ENCODE assay signal across 12 cellular contexts in genomic region chr1:161089251-161089924, GRCh38. TPM values are rescaled to one million over a fixed set of nuclear protein-coding genes. Genes with fewer than 3 reads are reported as not detected.
DNase-seq lines count a peak whose midpoint lies in the region; ATAC-seq and TF ChIP-seq lines count a peak whose summit lies in the region.
"Had no signal": no experiment of that assay in that cellular context is flagged by ENCODE, and none has a peak within 500 bp of the region (broad histone marks: within the 10 kb centered on the region; RNA-seq: fewer than 3 reads in every experiment).

TSS of gene NECTIN4 (minus strand) at chr1:161089558. CDS start at chr1:161089296, 262 bp downstream.

- H3K9me2 ChIP-seq in PC-3 (replicated peaks; ENCODE audit: low read length), result no peaks in the 10 kb centered on the region

- CTCF ChIA-PET in PC-3 (lab: Charles Lee), result no interaction called here

- H3K9me3 ChIP-seq in PC-3 (ENCODE audit: low read length), result no peaks in the 10 kb centered on the region
- H3K9me3 ChIP-seq in prostate gland, result no peaks in the 10 kb centered on the region
- H3K9me3 ChIP-seq: thoracic aorta had no signal

- peak; percentile 39 for ATAC-seq in PC-3
- no peak for ATAC-seq in GM19324 (IDR thresholded peaks at IDR 0.05; ENCODE audit: low FRiP score, unreplicated experiment)
- ATAC-seq: left lobe of liver had no signal

- no peaks in the 10 kb centered on the region for H3F3A ChIP-seq in PC-3 (ENCODE audit: low read length, unreplicated experiment)

- BruUV-seq in PC-3 (replicated peaks; lab: Mats Ljungman, UMichigan), result TSS peak; percentile 44

- TF ChIP-seq CTCF in PC-3 (conservative IDR thresholded peaks at IDR 0.05; ENCODE audit: low read depth, low read length), result no peak
- no peak for TF ChIP-seq CTCF in prostate gland (IDR thresholded peaks at IDR 0.05)

- peak within 1 kb of the TSS; percentile 68 for H3K9ac ChIP-seq in PC-3 (ENCODE audit: low read length)

- H3K4me1 ChIP-seq in PC-3 (ENCODE audit: insufficient read depth, low read length) (peaks cover 75% of the 10 kb centered on the region), prostate gland (replicated peaks) (no peaks in the 10 kb centered on the region)

- peak within 1 kb of the TSS; percentile 83 for H3K4me2 ChIP-seq in PC-3 (ENCODE audit: low read length)

- H3K4me3 ChIP-seq in PC-3 (ENCODE audit: low read length), result peak within 1 kb of the TSS; percentile 58
- peak within 1 kb of the TSS; percentile 29 to 38 for H3K4me3 ChIP-seq in prostate gland
- H3K4me3 ChIP-seq: thoracic aorta had no signal

- DNase-seq in ELF-1 (ENCODE audit: low read depth, low spot score) (peak; percentile 41), PC-3 (peak; percentile 85), iPS-NIHi11 (ENCODE audit: low spot score) (peak; percentile 66), prostate gland (ENCODE audit: low spot score) (peak; percentile 78), HUDEP-2 (lab: John Stamatoyannopoulos, UW; ENCODE audit: unreplicated experiment in 76 of 76) (no peak), SK-N-DZ (ENCODE audit: low spot score) (no peak)
- DNase-seq in activated T-cell treated with anti-CD3 and anti-CD28 coated beads, Interleukin-2, amount 50 U/mL, for 1 hour, result no peak
- DNase-seq: aorta, NCI-H1105 treated with DMSO at 0.1 percent for 48 hours had no signal

- POLR2A ChIA-PET in PC-3 (lab: Charles Lee; ENCODE audit: unreplicated experiment), result interaction anchor here (0.6 kb wide), 1 partner anchor 19 kb away, joined by 4 read pairs; no protein-coding TSS in a partner anchor

- no peaks in the 10 kb centered on the region for H3K36me3 ChIP-seq in PC-3 (ENCODE audit: low read depth, low read length)
- no peaks in the 10 kb centered on the region for H3K36me3 ChIP-seq in prostate gland
- H3K36me3 ChIP-seq: thoracic aorta had no signal

- intact Hi-C loops in PC-3 (cut with micrococcal nuclease), result no loop called here
- intact Hi-C loops in prostate gland (cut with DNase I), result no loop called here

- TF ChIP-seq POLR2A in prostate gland (IDR thresholded peaks at IDR 0.05), result peak; percentile 83

- H2AFZ ChIP-seq in PC-3 (ENCODE audit: low read length), result peak within 1 kb of the TSS; percentile 41; the same call in 1 of the 2 replicates

- 39% methylated on average over 19 of the region's 22 CpGs for WGBS in prostate gland

- peaks cover 26% of the 10 kb centered on the region for H3K79me2 ChIP-seq in PC-3 (ENCODE audit: low read length)

- H3K27me3 ChIP-seq in PC-3 (ENCODE audit: low read length) (no peaks in the 10 kb centered on the region), prostate gland (replicated peaks; ENCODE audit: insufficient read depth) (no peaks in the 10 kb centered on the region)

- H4K20me1 ChIP-seq in PC-3 (ENCODE audit: low read length), result no peaks in the 10 kb centered on the region

- H3K27ac ChIP-seq in PC-3 (ENCODE audit: low read length) (peak within 1 kb of the TSS; percentile 80), prostate gland (peak within 1 kb of the TSS; percentile 68 to 82)
- H3K27ac ChIP-seq: thoracic aorta had no signal

RNA-seq across cellular contexts. Expression of gene NECTIN4, which starts in this region (rescaled TPM):
- 6.8 and 7.0 TPM in 2 replicates for total RNA-seq in PC-3 (2014; rRNA removed)
- total RNA-seq in prostate gland, result 10 to 100 TPM in 1 of 2 donors, 1 to 10 TPM in 1; 9.6 to 18.6 TPM
- not detected in 2 replicates for polyA plus RNA-seq in SK-N-DZ (2014; cell fraction: cytosol; rRNA removed)
- not detected in 2 replicates for polyA plus RNA-seq in SK-N-DZ (2014; cell fraction: nucleus; rRNA removed)
- total RNA-seq: left lobe of liver had no signal
- polyA plus RNA-seq: aorta had no signal

Comparison
In these comparisons a context has a peak if more than half of its experiments do, and no peak if none do; other contexts are left out.
1. DNase-seq: peak in ELF-1 (single experiment), PC-3 (single experiment), iPS-NIHi11 (single experiment) and prostate gland (single experiment); none in HUDEP-2 (0 of 76), SK-N-DZ (single experiment) and activated T-cell treated with anti-CD3 and anti-CD28 coated beads, Interleukin-2, amount 50 U/mL, for 1 hour (single experiment).